In the genomic region with DNA sequence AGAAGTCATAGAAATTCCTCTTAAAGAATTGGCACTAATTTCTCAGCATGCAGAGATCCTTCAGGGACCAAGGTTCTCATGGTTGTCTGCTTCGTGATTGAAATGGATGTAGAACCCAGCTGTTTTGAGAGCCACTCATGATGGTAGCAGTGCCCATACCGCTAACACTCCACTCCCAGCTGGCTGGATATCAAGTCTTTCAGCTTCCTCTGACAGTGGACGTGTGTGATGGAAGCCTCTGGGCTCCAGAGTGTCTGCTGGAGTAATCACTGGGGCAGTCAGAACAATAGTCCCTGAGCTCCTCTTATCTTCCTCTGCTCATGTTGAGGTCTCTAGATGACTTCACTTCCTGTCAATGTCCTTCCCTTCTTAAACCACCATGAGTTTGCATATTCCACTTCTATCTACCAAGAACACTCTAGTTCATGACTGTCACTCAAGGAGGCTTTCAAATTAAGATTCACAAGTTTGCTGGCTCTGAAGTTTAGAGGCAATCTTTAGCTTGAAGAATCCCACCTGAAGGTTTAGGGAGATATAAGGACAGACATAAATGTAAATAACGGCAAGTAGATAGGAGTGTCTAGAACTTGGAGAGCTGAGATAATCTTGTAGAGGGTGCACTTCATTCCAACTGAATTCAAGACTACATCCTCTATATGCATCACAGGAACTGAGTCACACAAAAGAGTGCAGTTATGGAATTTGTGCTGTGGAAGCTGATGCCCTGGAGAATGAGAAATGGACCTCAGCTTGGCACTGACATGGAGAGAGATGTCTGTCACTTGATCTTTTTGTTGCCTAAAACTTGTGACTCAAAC, we compare ENCODE assay signal across 8 cellular contexts.
DNase-seq lines count a peak whose midpoint lies in the region; ATAC-seq and TF ChIP-seq lines count a peak whose summit lies in the region.

No MANE protein-coding gene starts in this region.

- no peaks in the 10 kb centered on the region for H3K79me1 ChIP-seq in H9 (ENCODE audit: insufficient read depth, low read depth, low read length, poor library complexity, severe bottlenecking)

- H2BK12ac ChIP-seq in H9 (ENCODE audit: insufficient read length, low read depth, low read length): no peak overlapping the region

- H3K27ac ChIP-seq in H9 (ENCODE audit: insufficient read length, low read depth, low read length): no peak overlapping the region

- no peaks in the 10 kb centered on the region for H4K20me1 ChIP-seq in H9 (ENCODE audit: control insufficient read depth, insufficient read depth, insufficient read length)

- H3K4me3 Mint-ChIP-seq in activated naive CD8-positive, alpha-beta T cell treated with anti-CD3 and anti-CD28 coated beads, Interleukin-2, amount 10 ng/mL, durations not matched to agents 7 days and 5 days: peak overlapping the region; percentile 63
- no peak overlapping the region for H3K4me3 Mint-ChIP-seq in stimulated activated naive B cell treated with anti-CD40 and anti-IgM and Interleukin-4, amounts not matched to agents 10 μg/mL and 1 μg/mL and 100 μg/mL, for 72 hours
- H3K4me3 Mint-ChIP-seq in H9: no peak overlapping the region

- no peak overlapping the region for H3K4ac ChIP-seq in H9 (ENCODE audit: low read depth, low read length)

- no peaks in the 10 kb centered on the region for H3K9me3 ChIP-seq in H9 (ENCODE audit: control insufficient read depth, low read depth, low read length)

- peaks cover 48% of the 10 kb centered on the region for H3K4me1 Mint-ChIP-seq in activated naive CD8-positive, alpha-beta T cell treated with anti-CD3 and anti-CD28 coated beads, Interleukin-2, amount 10 ng/mL, durations not matched to agents 7 days and 5 days
- peaks cover 7 to 14% of the 10 kb centered on the region in 2 donors for H3K4me1 Mint-ChIP-seq in stimulated activated naive B cell treated with anti-CD40 and anti-IgM and Interleukin-4, amounts not matched to agents 10 μg/mL and 1 μg/mL and 100 μg/mL, for 72 hours
- H3K4me1 Mint-ChIP-seq in H9: no peaks in the 10 kb centered on the region

- no peak overlapping the region for H3K4me2 ChIP-seq in H9 (ENCODE audit: insufficient read depth, insufficient read length, low read length)

- H3K27ac Mint-ChIP-seq in activated naive CD8-positive, alpha-beta T cell treated with anti-CD3 and anti-CD28 coated beads, Interleukin-2, amount 10 ng/mL, durations not matched to agents 7 days and 5 days: peak overlapping the region; percentile 93
- H3K27ac Mint-ChIP-seq in stimulated activated naive B cell treated with anti-CD40 and anti-IgM and Interleukin-4, amounts not matched to agents 10 μg/mL and 1 μg/mL and 100 μg/mL, for 72 hours: peak overlapping the region; percentile 6
- H3K27ac Mint-ChIP-seq in H9: no peak overlapping the region

- no peak overlapping the region for H2BK15ac ChIP-seq in H9 (ENCODE audit: low read depth, low read length)

- peaks cover 10% of the 10 kb centered on the region for H3K9me3 Mint-ChIP-seq in activated naive CD8-positive, alpha-beta T cell treated with anti-CD3 and anti-CD28 coated beads, Interleukin-2, amount 10 ng/mL, durations not matched to agents 7 days and 5 days
- no peaks in the 10 kb centered on the region for H3K9me3 Mint-ChIP-seq in stimulated activated naive B cell treated with anti-CD40 and anti-IgM and Interleukin-4, amounts not matched to agents 10 μg/mL and 1 μg/mL and 100 μg/mL, for 72 hours
- no peaks in the 10 kb centered on the region; a peak in 1 of 5 replicates for H3K9me3 Mint-ChIP-seq in H9

- H2BK120ac ChIP-seq in H9 (ENCODE audit: low read depth, low read length, poor library complexity, severe bottlenecking): no peak overlapping the region

- no CpG with 5 or more reads among the region's 4 CpGs for WGBS in H9 (ENCODE audit: extremely low coverage, insufficient read length, low lambda C conversion rate)

- H4K91ac ChIP-seq in H9 (ENCODE audit: insufficient read length, low read depth, low read length): no peak overlapping the region

- H2AFZ ChIP-seq in H9 (ENCODE audit: low read length): no peak overlapping the region

- POLR2A ChIA-PET in activated naive CD8-positive, alpha-beta T cell treated with anti-CD3 and anti-CD28 coated beads, Interleukin-2, amount 10 ng/mL, durations not matched to agents 7 days and 5 days (lab: Charles Lee): interaction anchor here (0.5 to 2.7 kb wide), 9 partner anchors 17 to 1709 kb away, joined by 3 to 26 read pairs (median 4); partner anchors contain the start of gene WDR1

- no peak overlapping the region for H3K14ac ChIP-seq in H9 (ENCODE audit: insufficient read depth, low read length)

- H3K23ac ChIP-seq in H9 (ENCODE audit: insufficient read length, low read depth, low read length): no peak overlapping the region

- peak; percentile 45 for DNase-seq in KG1 (lab: John Stamatoyannopoulos, UW)
- DNase-seq in activated naive CD8-positive, alpha-beta T cell treated with anti-CD3 and anti-CD28 coated beads, Interleukin-2, amount 10 ng/mL, durations not matched to agents 7 days and 5 days: peak; percentile 51
- DNase-seq in stimulated activated naive B cell treated with anti-CD40 and anti-IgM and Interleukin-4, amounts not matched to agents 10 μg/mL and 1 μg/mL and 100 μg/mL, for 72 hours: peak; percentile 3
- DNase-seq in cerebellar cortex (ENCODE audit: low spot score): no peak
- no peak for DNase-seq in H9
- DNase-seq in AG08396 (ENCODE audit: low spot score): no peak

- no peaks in the 10 kb centered on the region for H3K27me3 ChIP-seq in H9 (ENCODE audit: insufficient read depth, low read length)

- H3K36me3 Mint-ChIP-seq in activated naive CD8-positive, alpha-beta T cell treated with anti-CD3 and anti-CD28 coated beads, Interleukin-2, amount 10 ng/mL, durations not matched to agents 7 days and 5 days: peaks cover 20% of the 10 kb centered on the region
- no peaks in the 10 kb centered on the region for H3K36me3 Mint-ChIP-seq in stimulated activated naive B cell treated with anti-CD40 and anti-IgM and Interleukin-4, amounts not matched to agents 10 μg/mL and 1 μg/mL and 100 μg/mL, for 72 hours
- no peaks in the 10 kb centered on the region for H3K36me3 Mint-ChIP-seq in H9 (ENCODE audit: insufficient read depth in 1 of 3, low read depth in 3 of 3)

- no peaks in the 10 kb centered on the region for H3K27me3 Mint-ChIP-seq in activated naive CD8-positive, alpha-beta T cell treated with anti-CD3 and anti-CD28 coated beads, Interleukin-2, amount 10 ng/mL, durations not matched to agents 7 days and 5 days
- H3K27me3 Mint-ChIP-seq in stimulated activated naive B cell treated with anti-CD40 and anti-IgM and Interleukin-4, amounts not matched to agents 10 μg/mL and 1 μg/mL and 100 μg/mL, for 72 hours: peaks cover 6% of the 10 kb centered on the region in 2 donors
- peaks cover 19% of the 10 kb centered on the region for H3K27me3 Mint-ChIP-seq in H9 (ENCODE audit: low read depth)

- H2BK20ac ChIP-seq in H9 (ENCODE audit: low read depth, low read length, poor library complexity, severe bottlenecking): no peak overlapping the region

- no peak overlapping the region for H3K9ac ChIP-seq in H9 (ENCODE audit: extremely low read depth, insufficient read length, low read length)

- ATAC-seq in GM18508 (IDR thresholded peaks at IDR 0.05; ENCODE audit: insufficient read depth, unreplicated experiment) (peak; percentile 97), GM21619 (IDR thresholded peaks at IDR 0.05; ENCODE audit: unreplicated experiment) (peak; percentile 96)
- ATAC-seq in activated naive CD8-positive, alpha-beta T cell treated with anti-CD3 and anti-CD28 coated beads, Interleukin-2, amount 10 ng/mL, durations not matched to agents 7 days and 5 days (ENCODE audit: low read depth): peak; percentile 91
- ATAC-seq in stimulated activated naive B cell treated with anti-CD40 and anti-IgM and Interleukin-4, amounts not matched to agents 10 μg/mL and 1 μg/mL and 100 μg/mL, for 72 hours (replicated peaks): peak; percentile 93 to 97

- TF ChIP-seq CTCF in H9 (conservative IDR thresholded peaks at IDR 0.05): no peak

- H3K18ac ChIP-seq in H9 (ENCODE audit: insufficient read length, low read depth, low read length): no peak overlapping the region

- no peaks in the 10 kb centered on the region for H3K23me2 ChIP-seq in H9 (ENCODE audit: insufficient read length, low read depth, low read length, poor library complexity, severe bottlenecking)

- no peak overlapping the region for H4K5ac ChIP-seq in H9 (ENCODE audit: insufficient read length, low read depth, low read length)

- H3T11ph ChIP-seq in H9 (ENCODE audit: low read length): no peak overlapping the region

- H2AK5ac ChIP-seq in H9 (ENCODE audit: insufficient read length, low read length): no peak overlapping the region

- H3K56ac ChIP-seq in H9 (ENCODE audit: insufficient read length, low read depth, low read length): no peak overlapping the region

- H3K79me2 ChIP-seq in H9 (ENCODE audit: insufficient read depth, low read length): no peaks in the 10 kb centered on the region

- H4K8ac ChIP-seq in H9 (replicated peaks; ENCODE audit: insufficient read length, low read depth, low read length): no peak overlapping the region

- H2BK5ac ChIP-seq in H9 (ENCODE audit: insufficient read length, low read length): no peak overlapping the region

- no peaks in the 10 kb centered on the region for H3K4me1 ChIP-seq in H9 (ENCODE audit: insufficient read depth, low read length)

Comparison
In these comparisons a context has a peak if more than half of its experiments do, and no peak if none do; other contexts are left out.
1. DNase-seq: peak in KG1 (single experiment), activated naive CD8-positive, alpha-beta T cell treated with anti-CD3 and anti-CD28 coated beads, Interleukin-2, amount 10 ng/mL, durations not matched to agents 7 days and 5 days (single experiment) and stimulated activated naive B cell treated with anti-CD40 and anti-IgM and Interleukin-4, amounts not matched to agents 10 μg/mL and 1 μg/mL and 100 μg/mL, for 72 hours (single experiment); none in cerebellar cortex (single experiment), H9 (single experiment) and AG08396 (single experiment).
2. H3K27ac Mint-ChIP-seq: peak in activated naive CD8-positive, alpha-beta T cell treated with anti-CD3 and anti-CD28 coated beads, Interleukin-2, amount 10 ng/mL, durations not matched to agents 7 days and 5 days (single experiment) and stimulated activated naive B cell treated with anti-CD40 and anti-IgM and Interleukin-4, amounts not matched to agents 10 μg/mL and 1 μg/mL and 100 μg/mL, for 72 hours (single experiment); none in H9 (0 of 3).
3. Peak in every context shown above with its lines, with median percentiles within 50 percentile points of each other: ATAC-seq.